Comparison of ENCODE assay signal across 20 cellular contexts in genomic region chr13:21812192-21812626, GRCh38.
DNase-seq lines count a peak whose midpoint lies in the region; ATAC-seq, FAIRE-seq and TF ChIP-seq lines count a peak whose summit lies in the region.
"Had no signal": no experiment of that assay in that cellular context is flagged by ENCODE, and none has a peak within 500 bp of the region (broad histone marks: within the 10 kb centered on the region; RNA-seq: fewer than 3 reads in every experiment).

No MANE protein-coding gene starts in this region.

- H3K27me3 ChIP-seq in neural progenitor cell = no peaks in the 10 kb centered on the region
- H3K27me3 ChIP-seq: brain microvascular endothelial cell, pancreas had no signal

- H3K27ac ChIP-seq in neural progenitor cell = no peak overlapping the region
- H3K27ac ChIP-seq: 22Rv1, brain microvascular endothelial cell, heart right ventricle, pancreas, skin epidermis had no signal

- no peaks in the 10 kb centered on the region for H3K79me2 ChIP-seq in neural progenitor cell (ENCODE audit: low read depth)

- FAIRE-seq in GM12892 (lab: Jason Lieb, UNC) = no peak
- FAIRE-seq: pancreas had no signal

- no peak overlapping the region for H3K9ac ChIP-seq in neural progenitor cell

- no peaks in the 10 kb centered on the region for H3F3A ChIP-seq in neural progenitor cell (ENCODE audit: low read depth)

- no peaks in the 10 kb centered on the region for H3K9me3 ChIP-seq in neural progenitor cell (ENCODE audit: low read depth)
- H3K9me3 ChIP-seq: pancreas had no signal

- H3K27me3 Mint-ChIP-seq in neural progenitor cell (ENCODE audit: insufficient read depth, low read depth) = peaks cover 3% of the 10 kb centered on the region
- H3K27me3 Mint-ChIP-seq in activated naive CD8-positive, alpha-beta T cell treated with anti-CD3 and anti-CD28 coated beads for 36 hours = peaks cover 7% of the 10 kb centered on the region

- no peak overlapping the region for H2AFZ ChIP-seq in neural progenitor cell (replicated peaks)

- no peaks in the 10 kb centered on the region for H3K36me3 ChIP-seq in neural progenitor cell
- H3K36me3 ChIP-seq: brain microvascular endothelial cell, heart right ventricle, pancreas had no signal

- peak; percentile 42 for DNase-seq in DMS 273 (lab: John Stamatoyannopoulos, UW; ENCODE audit: unreplicated experiment)
- DNase-seq in DMS 273 treated with DMSO at 0.1 percent for 48 hours (lab: John Stamatoyannopoulos, UW) = no peak
- DNase-seq in NCI-H2107 (lab: John Stamatoyannopoulos, UW) = peak; percentile 37
- DNase-seq in astrocyte of the hippocampus (ENCODE audit: low read depth, low spot score) = peak; percentile 67
- peak; percentile 60 for DNase-seq in neural progenitor cell (ENCODE audit: low spot score)
- DNase-seq in activated naive CD8-positive, alpha-beta T cell treated with anti-CD3 and anti-CD28 coated beads for 36 hours = no peak
- DNase-seq in GM12892 (ENCODE audit: insufficient read length) = no peak
- DNase-seq: activated naive CD4-positive, alpha-beta T cell treated with anti-CD3 and anti-CD28 coated beads, Interleukin-2, amount 50 U/mL, for 16 hours; brain microvascular endothelial cell; CD4-positive, CD25-positive, alpha-beta regulatory T cell; heart right ventricle; Karpas-422; NCI-H1930; SIG-M5; T1000 had no signal

- H4K20me1 ChIP-seq in neural progenitor cell (ENCODE audit: low read depth) = no peaks in the 10 kb centered on the region

- H3K9me3 Mint-ChIP-seq in neural progenitor cell = peaks cover 3% of the 10 kb centered on the region
- no peaks in the 10 kb centered on the region for H3K9me3 Mint-ChIP-seq in activated naive CD8-positive, alpha-beta T cell treated with anti-CD3 and anti-CD28 coated beads for 36 hours
- H3K9me3 Mint-ChIP-seq: type B pancreatic cell had no signal

- H3K4me3 ChIP-seq in neural progenitor cell = no peak overlapping the region
- H3K4me3 ChIP-seq: heart right ventricle, pancreas, skin epidermis had no signal

- H3K4me1 ChIP-seq in neural progenitor cell = no peaks in the 10 kb centered on the region
- H3K4me1 ChIP-seq: heart right ventricle, pancreas had no signal

- no peak overlapping the region for H3K4me3 Mint-ChIP-seq in neural progenitor cell
- no peak overlapping the region for H3K4me3 Mint-ChIP-seq in activated naive CD8-positive, alpha-beta T cell treated with anti-CD3 and anti-CD28 coated beads for 36 hours
- H3K4me3 Mint-ChIP-seq: CD4-positive, CD25-positive, alpha-beta regulatory T cell; type B pancreatic cell had no signal

- TF ChIP-seq CTCF in neural progenitor cell (IDR thresholded peaks at IDR 0.05) = no peak

- H3K4me1 Mint-ChIP-seq in neural progenitor cell = peaks cover 7% of the 10 kb centered on the region
- no peaks in the 10 kb centered on the region for H3K4me1 Mint-ChIP-seq in activated naive CD8-positive, alpha-beta T cell treated with anti-CD3 and anti-CD28 coated beads for 36 hours
- H3K4me1 Mint-ChIP-seq: CD4-positive, CD25-positive, alpha-beta regulatory T cell had no signal

- TF ChIP-seq POLR2A in GM12892 (IDR thresholded peaks at IDR 0.05; ENCODE audit: low read depth, low read length) = no peak

- no peak for ATAC-seq in GM21526 (IDR thresholded peaks at IDR 0.05; ENCODE audit: low FRiP score, unreplicated experiment)
- ATAC-seq: heart right ventricle, pancreas had no signal

- H3K27ac Mint-ChIP-seq in neural progenitor cell = no peak overlapping the region
- no peak overlapping the region for H3K27ac Mint-ChIP-seq in activated naive CD8-positive, alpha-beta T cell treated with anti-CD3 and anti-CD28 coated beads for 36 hours
- H3K27ac Mint-ChIP-seq: type B pancreatic cell had no signal

- H3K36me3 Mint-ChIP-seq in neural progenitor cell = no peaks in the 10 kb centered on the region
- H3K36me3 Mint-ChIP-seq in activated naive CD8-positive, alpha-beta T cell treated with anti-CD3 and anti-CD28 coated beads for 36 hours = no peaks in the 10 kb centered on the region
- H3K36me3 Mint-ChIP-seq: CD4-positive, CD25-positive, alpha-beta regulatory T cell; type B pancreatic cell had no signal

- no peak overlapping the region for H3K4me2 ChIP-seq in neural progenitor cell

Comparison
In these comparisons a context has a peak if more than half of its experiments do, and no peak if none do; other contexts are left out.
1. DNase-seq: peak in DMS 273 (single experiment), NCI-H2107 (single experiment), astrocyte of the hippocampus (single experiment) and neural progenitor cell (single experiment); none in DMS 273 treated with DMSO at 0.1 percent for 48 hours (single experiment), activated naive CD8-positive, alpha-beta T cell treated with anti-CD3 and anti-CD28 coated beads for 36 hours (single experiment) and GM12892 (single experiment).